12 cellular contexts compared by ENCODE assay signal in genomic region chr7:5681423-5681822, GRCh38.
DNase-seq lines count a peak whose midpoint lies in the region; ATAC-seq, FAIRE-seq and TF ChIP-seq lines count a peak whose summit lies in the region.
"Had no signal": no experiment of that assay in that cellular context is flagged by ENCODE, and none has a peak within 500 bp of the region (broad histone marks: within the 10 kb centered on the region; RNA-seq: fewer than 3 reads in every experiment).

No MANE protein-coding gene starts in this region.

- no peak overlapping the region for H2BK120ac ChIP-seq in mesenchymal stem cell (ENCODE audit: low read depth, low read length)

- H3K27ac ChIP-seq in mesenchymal stem cell (ENCODE audit: low read length, poor library complexity, severe bottlenecking): no peak overlapping the region
- no peak overlapping the region for H3K27ac ChIP-seq in prostate gland
- H3K27ac ChIP-seq in aorta (ENCODE audit: low read depth in 1 of 2, low read length in 2 of 2): peak overlapping the region in 1 of 2 donors; percentile 11
- H3K27ac ChIP-seq: suprapubic skin had no signal

- H3K27ac Mint-ChIP-seq in activated naive CD4-positive, alpha-beta T cell treated with anti-CD3 and anti-CD28 coated beads for 36 hours: peak overlapping the region; percentile 60
- no peak overlapping the region for H3K27ac Mint-ChIP-seq in activated naive CD4-positive, alpha-beta T cell treated with anti-CD3 and anti-CD28 coated beads, Interleukin-2, amount 10 ng/mL, durations not matched to agents 7 days and 5 days
- H3K27ac Mint-ChIP-seq in activated naive CD8-positive, alpha-beta T cell treated with anti-CD3 and anti-CD28 coated beads, Interleukin-2, amount 10 ng/mL, durations not matched to agents 7 days and 5 days: peak overlapping the region; percentile 73
- no peak overlapping the region for H3K27ac Mint-ChIP-seq in Calu3 (ENCODE audit: unreplicated experiment)

- no peak overlapping the region for H3K14ac ChIP-seq in mesenchymal stem cell (ENCODE audit: low read length in 2 of 2)

- peaks cover 9% of the 10 kb centered on the region for H3K4me1 ChIP-seq in mesenchymal stem cell (ENCODE audit: control insufficient read depth, insufficient read depth, low read depth, low read length)
- H3K4me1 ChIP-seq in prostate gland (replicated peaks): peaks cover 4% of the 10 kb centered on the region
- peaks cover 2 to 3% of the 10 kb centered on the region in 2 donors for H3K4me1 ChIP-seq in aorta (ENCODE audit: control insufficient read depth in 1 of 2, insufficient read depth in 2 of 2, low read length in 2 of 2)

- H2BK12ac ChIP-seq in mesenchymal stem cell (ENCODE audit: low read length in 2 of 2): peak overlapping the region in 1 of 2 experiments; percentile 19

- peaks cover 25% of the 10 kb centered on the region for H3K36me3 Mint-ChIP-seq in activated naive CD4-positive, alpha-beta T cell treated with anti-CD3 and anti-CD28 coated beads for 36 hours (ENCODE audit: low read depth)
- peaks cover 23% of the 10 kb centered on the region for H3K36me3 Mint-ChIP-seq in activated naive CD4-positive, alpha-beta T cell treated with anti-CD3 and anti-CD28 coated beads, Interleukin-2, amount 10 ng/mL, durations not matched to agents 7 days and 5 days
- peaks cover 24% of the 10 kb centered on the region for H3K36me3 Mint-ChIP-seq in activated naive CD8-positive, alpha-beta T cell treated with anti-CD3 and anti-CD28 coated beads, Interleukin-2, amount 10 ng/mL, durations not matched to agents 7 days and 5 days
- H3K36me3 Mint-ChIP-seq in Calu3 (ENCODE audit: insufficient read depth, unreplicated experiment): peaks cover 7% of the 10 kb centered on the region
- H3K36me3 Mint-ChIP-seq: natural killer cell treated with Interleukin-12 subunit alpha and Interleukin-12 subunit beta and Interleukin-15 and Interleukin-18, amount 100 ng/mL, for 72 hours had no signal

- no peak overlapping the region for H3K9ac ChIP-seq in mesenchymal stem cell (ENCODE audit: low read length)

- H4K91ac ChIP-seq in mesenchymal stem cell (ENCODE audit: low read length): no peak overlapping the region

- peak; percentile 95 for FAIRE-seq in urothelium cell line (lab: Jason Lieb, UNC)

- 59% methylated on average over 3 of the region's 4 CpGs for WGBS in mesenchymal stem cell
- 82% methylated on average over 4 of the region's 4 CpGs for WGBS in prostate gland
- WGBS in aorta, 2 donors: 43 to 67% methylated on average over 4 of the region's 4 CpGs

- H3K4ac ChIP-seq in mesenchymal stem cell (ENCODE audit: low read depth in 1 of 2, low read length in 2 of 2): no peak overlapping the region

- H3K27me3 ChIP-seq in mesenchymal stem cell (ENCODE audit: control insufficient read depth in 1 of 2, insufficient read depth in 1 of 2, low read length in 2 of 2): no peaks in the 10 kb centered on the region
- no peaks in the 10 kb centered on the region for H3K27me3 ChIP-seq in prostate gland (replicated peaks; ENCODE audit: insufficient read depth)
- no peaks in the 10 kb centered on the region for H3K27me3 ChIP-seq in aorta (ENCODE audit: control insufficient read depth in 1 of 2, insufficient read depth in 2 of 2, low read length in 1 of 2)
- H3K27me3 ChIP-seq: suprapubic skin had no signal

- DNase-seq in activated naive CD4-positive, alpha-beta T cell treated with anti-CD3 and anti-CD28 coated beads for 36 hours: no peak
- DNase-seq in activated naive CD4-positive, alpha-beta T cell treated with anti-CD3 and anti-CD28 coated beads, Interleukin-2, amount 10 ng/mL, durations not matched to agents 7 days and 5 days: no peak
- DNase-seq in activated naive CD8-positive, alpha-beta T cell treated with anti-CD3 and anti-CD28 coated beads, Interleukin-2, amount 10 ng/mL, durations not matched to agents 7 days and 5 days: no peak
- DNase-seq in mesenchymal stem cell: peak; percentile 67
- DNase-seq in urothelium cell line (ENCODE audit: low spot score): no peak
- no peak for DNase-seq in Calu3
- no peak for DNase-seq in prostate gland (ENCODE audit: low spot score)
- no peak for DNase-seq in aorta
- DNase-seq: activated effector memory CD4-positive, alpha-beta T cell treated with anti-CD3 and anti-CD28 coated beads, Interleukin-2, amount 50 U/mL, for 16 hours had no signal

- H3K18ac ChIP-seq in mesenchymal stem cell (ENCODE audit: low read depth in 1 of 2, low read length in 2 of 2): no peak overlapping the region

- peak overlapping the region in 1 of 2 experiments; percentile 26 for H3K23ac ChIP-seq in mesenchymal stem cell (ENCODE audit: low read length in 2 of 2)

- no peak overlapping the region for H4K8ac ChIP-seq in mesenchymal stem cell (ENCODE audit: low read length)

- TF ChIP-seq POLR2A in prostate gland (IDR thresholded peaks at IDR 0.05): no peak

- TF ChIP-seq CTCF in Calu3 (IDR thresholded peaks at IDR 0.05; ENCODE audit: unreplicated experiment) (no peak), prostate gland (IDR thresholded peaks at IDR 0.05) (no peak)

- H3K9me3 ChIP-seq in mesenchymal stem cell (ENCODE audit: control insufficient read depth, low read length): no peaks in the 10 kb centered on the region
- no peaks in the 10 kb centered on the region for H3K9me3 ChIP-seq in prostate gland
- H3K9me3 ChIP-seq in aorta (ENCODE audit: control insufficient read depth, low read length): no peaks in the 10 kb centered on the region
- H3K9me3 ChIP-seq: suprapubic skin had no signal

- H3K36me3 ChIP-seq in mesenchymal stem cell (ENCODE audit: control insufficient read depth in 1 of 2, insufficient read depth in 2 of 2, low read depth in 1 of 2, low read length in 2 of 2): peaks cover 23 to 42% of the 10 kb centered on the region in 2 experiments
- no peaks in the 10 kb centered on the region for H3K36me3 ChIP-seq in prostate gland
- peaks cover 0 to 1% of the 10 kb centered on the region in 2 donors for H3K36me3 ChIP-seq in aorta (ENCODE audit: control insufficient read depth in 1 of 2, insufficient read depth in 2 of 2, low read length in 1 of 2)

- ATAC-seq in activated naive CD8-positive, alpha-beta T cell treated with anti-CD3 and anti-CD28 coated beads, Interleukin-2, amount 10 ng/mL, durations not matched to agents 7 days and 5 days (ENCODE audit: low read depth): no peak
- ATAC-seq in aorta (ENCODE audit: low FRiP score): no peak
- ATAC-seq: left lobe of liver; natural killer cell treated with Interleukin-12 subunit alpha and Interleukin-12 subunit beta and Interleukin-15 and Interleukin-18, amount 100 ng/mL, for 72 hours had no signal

- no peaks in the 10 kb centered on the region for H3K9me3 Mint-ChIP-seq in activated naive CD4-positive, alpha-beta T cell treated with anti-CD3 and anti-CD28 coated beads for 36 hours
- no peaks in the 10 kb centered on the region for H3K9me3 Mint-ChIP-seq in activated naive CD4-positive, alpha-beta T cell treated with anti-CD3 and anti-CD28 coated beads, Interleukin-2, amount 10 ng/mL, durations not matched to agents 7 days and 5 days
- no peaks in the 10 kb centered on the region for H3K9me3 Mint-ChIP-seq in activated naive CD8-positive, alpha-beta T cell treated with anti-CD3 and anti-CD28 coated beads, Interleukin-2, amount 10 ng/mL, durations not matched to agents 7 days and 5 days
- H3K9me3 Mint-ChIP-seq in Calu3 (ENCODE audit: low read depth, unreplicated experiment): no peaks in the 10 kb centered on the region
- H3K9me3 Mint-ChIP-seq: natural killer cell treated with Interleukin-12 subunit alpha and Interleukin-12 subunit beta and Interleukin-15 and Interleukin-18, amount 100 ng/mL, for 72 hours had no signal

- POLR2A ChIA-PET in activated naive CD8-positive, alpha-beta T cell treated with anti-CD3 and anti-CD28 coated beads, Interleukin-2, amount 10 ng/mL, durations not matched to agents 7 days and 5 days (lab: Charles Lee): no interaction called here

- no TSS peak for BruUV-seq in Calu3 (replicated peaks; lab: Mats Ljungman, UMichigan)

- no peak overlapping the region for H2AK5ac ChIP-seq in mesenchymal stem cell (ENCODE audit: low read length, severe bottlenecking)

- no peak overlapping the region for H2AFZ ChIP-seq in mesenchymal stem cell (ENCODE audit: low read depth, low read length)

- H3K27me3 Mint-ChIP-seq in activated naive CD4-positive, alpha-beta T cell treated with anti-CD3 and anti-CD28 coated beads for 36 hours (ENCODE audit: low read depth): no peaks in the 10 kb centered on the region
- H3K27me3 Mint-ChIP-seq in activated naive CD4-positive, alpha-beta T cell treated with anti-CD3 and anti-CD28 coated beads, Interleukin-2, amount 10 ng/mL, durations not matched to agents 7 days and 5 days: no peaks in the 10 kb centered on the region
- no peaks in the 10 kb centered on the region for H3K27me3 Mint-ChIP-seq in activated naive CD8-positive, alpha-beta T cell treated with anti-CD3 and anti-CD28 coated beads, Interleukin-2, amount 10 ng/mL, durations not matched to agents 7 days and 5 days
- no peaks in the 10 kb centered on the region for H3K27me3 Mint-ChIP-seq in Calu3 (ENCODE audit: unreplicated experiment)
- H3K27me3 Mint-ChIP-seq: natural killer cell treated with Interleukin-12 subunit alpha and Interleukin-12 subunit beta and Interleukin-15 and Interleukin-18, amount 100 ng/mL, for 72 hours had no signal

- H2BK15ac ChIP-seq in mesenchymal stem cell (ENCODE audit: low read depth, poor library complexity, severe bottlenecking): no peak overlapping the region

- peaks cover 76% of the 10 kb centered on the region for H3K4me1 Mint-ChIP-seq in activated naive CD4-positive, alpha-beta T cell treated with anti-CD3 and anti-CD28 coated beads for 36 hours (ENCODE audit: low read depth)
- H3K4me1 Mint-ChIP-seq in activated naive CD4-positive, alpha-beta T cell treated with anti-CD3 and anti-CD28 coated beads, Interleukin-2, amount 10 ng/mL, durations not matched to agents 7 days and 5 days: peaks cover 57% of the 10 kb centered on the region
- H3K4me1 Mint-ChIP-seq in activated naive CD8-positive, alpha-beta T cell treated with anti-CD3 and anti-CD28 coated beads, Interleukin-2, amount 10 ng/mL, durations not matched to agents 7 days and 5 days: peaks cover 74% of the 10 kb centered on the region
- no peaks in the 10 kb centered on the region for H3K4me1 Mint-ChIP-seq in Calu3 (ENCODE audit: low read depth, unreplicated experiment)

- H3K79me1 ChIP-seq in mesenchymal stem cell (replicated peaks; ENCODE audit: low read length, poor library complexity, severe bottlenecking): peaks cover 45% of the 10 kb centered on the region

- no peak overlapping the region for H3K4me3 Mint-ChIP-seq in activated naive CD4-positive, alpha-beta T cell treated with anti-CD3 and anti-CD28 coated beads for 36 hours
- no peak overlapping the region for H3K4me3 Mint-ChIP-seq in activated naive CD4-positive, alpha-beta T cell treated with anti-CD3 and anti-CD28 coated beads, Interleukin-2, amount 10 ng/mL, durations not matched to agents 7 days and 5 days
- H3K4me3 Mint-ChIP-seq in activated naive CD8-positive, alpha-beta T cell treated with anti-CD3 and anti-CD28 coated beads, Interleukin-2, amount 10 ng/mL, durations not matched to agents 7 days and 5 days: no peak overlapping the region
- H3K4me3 Mint-ChIP-seq in Calu3 (ENCODE audit: low read depth, unreplicated experiment): no peak overlapping the region
- H3K4me3 Mint-ChIP-seq: natural killer cell treated with Interleukin-12 subunit alpha and Interleukin-12 subunit beta and Interleukin-15 and Interleukin-18, amount 100 ng/mL, for 72 hours had no signal

- H3K4me3 ChIP-seq in mesenchymal stem cell (ENCODE audit: insufficient read depth in 1 of 2, low read depth in 1 of 2, low read length in 2 of 2) (no peak overlapping the region), prostate gland (no peak overlapping the region), aorta (ENCODE audit: low read length in 2 of 2) (no peak overlapping the region)
- H3K4me3 ChIP-seq: suprapubic skin had no signal

- intact Hi-C loops in activated naive CD4-positive, alpha-beta T cell treated with anti-CD3 and anti-CD28 coated beads for 36 hours (cut with micrococcal nuclease): no loop called here
- intact Hi-C loops in Calu3 (cut with micrococcal nuclease; ENCODE audit: unreplicated experiment): loop anchor here (10.0 kb wide), 1 partner anchor 437 kb away; no protein-coding TSS in a partner anchor
- intact Hi-C loops in prostate gland (cut with DNase I): no loop called here
- intact Hi-C loops in aorta (cut with DNase I): no loop called here

- H2BK5ac ChIP-seq in mesenchymal stem cell (ENCODE audit: low read depth, low read length, poor library complexity, severe bottlenecking): no peak overlapping the region

- H3K4me2 ChIP-seq in mesenchymal stem cell (ENCODE audit: low read length, poor library complexity, severe bottlenecking): no peak overlapping the region

- CTCF ChIA-PET in activated naive CD4-positive, alpha-beta T cell treated with anti-CD3 and anti-CD28 coated beads for 36 hours (lab: Charles Lee): interaction anchor here (2.0 to 4.5 kb wide), 2 partner anchors 15 to 22 kb away, joined by 9 to 26 read pairs; no protein-coding TSS in a partner anchor
- CTCF ChIA-PET in activated naive CD4-positive, alpha-beta T cell treated with anti-CD3 and anti-CD28 coated beads, Interleukin-2, amount 10 ng/mL, durations not matched to agents 7 days and 5 days (lab: Charles Lee): interaction anchor here (5.5 to 8.2 kb wide), 2 partner anchors 15 to 21 kb away, joined by 46 to 63 read pairs; no protein-coding TSS in a partner anchor
- CTCF ChIA-PET in Calu3 (lab: Charles Lee): interaction anchor here (0.6 kb wide), 1 partner anchor 85 kb away, joined by 4 read pairs; no protein-coding TSS in a partner anchor

Comparison
In these comparisons a context has a peak if more than half of its experiments do, and no peak if none do; other contexts are left out.
1. H3K27ac Mint-ChIP-seq: peak in activated naive CD4-positive, alpha-beta T cell treated with anti-CD3 and anti-CD28 coated beads for 36 hours (single experiment) and activated naive CD8-positive, alpha-beta T cell treated with anti-CD3 and anti-CD28 coated beads, Interleukin-2, amount 10 ng/mL, durations not matched to agents 7 days and 5 days (single experiment); none in activated naive CD4-positive, alpha-beta T cell treated with anti-CD3 and anti-CD28 coated beads, Interleukin-2, amount 10 ng/mL, durations not matched to agents 7 days and 5 days (single experiment) and Calu3 (single experiment).